In genomic region chr17:12431188-12431587, GRCh38 we compare ENCODE assay signal across 12 cellular contexts.
DNase-seq lines count a peak whose midpoint lies in the region; ATAC-seq and TF ChIP-seq lines count a peak whose summit lies in the region.
"Had no signal": no experiment of that assay in that cellular context is flagged by ENCODE, and none has a peak within 500 bp of the region (broad histone marks: within the 10 kb centered on the region; RNA-seq: fewer than 3 reads in every experiment).

No MANE protein-coding gene starts in this region.

- no peak overlapping the region for H3K27ac Mint-ChIP-seq in Caco-2 (ENCODE audit: unreplicated experiment)

- H3K4me1 ChIP-seq in Caco-2, result no peaks in the 10 kb centered on the region

- POLR2A ChIA-PET in Caco-2 (lab: Charles Lee), result no interaction called here

- H3K36me3 ChIP-seq in Caco-2 (ENCODE audit: control insufficient read depth, insufficient read depth, low read length), result no peaks in the 10 kb centered on the region
- H3K36me3 ChIP-seq: WERI-Rb-1 had no signal

- DNase-seq in kidney tubule cell (ENCODE audit: low spot score) (peak; percentile 30), HPDE6-E6E7 (ENCODE audit: extremely low spot score) (no peak), NCI-H1930 (lab: John Stamatoyannopoulos, UW) (no peak), Caco-2 (no peak), coronary artery (ENCODE audit: low spot score) (no peak)
- DNase-seq: Calu3, erythroblast, WERI-Rb-1 had no signal

- H3K36me3 Mint-ChIP-seq in Caco-2 (ENCODE audit: insufficient read depth, unreplicated experiment), result no peaks in the 10 kb centered on the region

- H3K4me1 Mint-ChIP-seq in Caco-2 (ENCODE audit: low read depth, unreplicated experiment), result no peaks in the 10 kb centered on the region
- H3K4me1 Mint-ChIP-seq: neural crest cell had no signal

- H3K27me3 ChIP-seq in Caco-2 (replicated peaks; ENCODE audit: control insufficient read depth, insufficient read depth, low read length), result no peaks in the 10 kb centered on the region

- ATAC-seq in GM18868 (IDR thresholded peaks at IDR 0.05; ENCODE audit: unreplicated experiment) (peak; percentile 84), GM21528 (IDR thresholded peaks at IDR 0.05; ENCODE audit: low FRiP score, unreplicated experiment) (peak; percentile 87), HG03066 (IDR thresholded peaks at IDR 0.05; ENCODE audit: low read depth, unreplicated experiment) (peak; percentile 80)

- intact Hi-C loops in Caco-2 (cut with micrococcal nuclease; ENCODE audit: unreplicated experiment), result no loop called here

- H3K9me3 Mint-ChIP-seq in Caco-2 (ENCODE audit: unreplicated experiment), result no peaks in the 10 kb centered on the region
- H3K9me3 Mint-ChIP-seq: neural crest cell had no signal

- no TSS peak for BruUV-seq in Caco-2 (replicated peaks; lab: Mats Ljungman, UMichigan)

- peaks cover 3% of the 10 kb centered on the region for H3K27me3 Mint-ChIP-seq in Caco-2 (ENCODE audit: insufficient read depth, unreplicated experiment)

- no peak for TF ChIP-seq CTCF in Caco-2 (IDR thresholded peaks at IDR 0.05; ENCODE audit: insufficient read depth in 1 of 2, low read depth in 1 of 2, low read length in 1 of 2, severe bottlenecking in 1 of 2, unreplicated experiment in 1 of 2)
- no peak for TF ChIP-seq CTCF in coronary artery (IDR thresholded peaks at IDR 0.05)

- H3K27ac ChIP-seq in coronary artery, result no peak overlapping the region
- H3K27ac ChIP-seq: WERI-Rb-1 had no signal

- H3K4me3 Mint-ChIP-seq in Caco-2 (ENCODE audit: unreplicated experiment), result no peak overlapping the region
- H3K4me3 Mint-ChIP-seq: neural crest cell had no signal

- H3K4me3 ChIP-seq in Caco-2 (ENCODE audit: low read depth, low read length) (no peak overlapping the region), coronary artery (no peak overlapping the region)

- no peaks in the 10 kb centered on the region for H3K9me3 ChIP-seq in Caco-2

- CTCF ChIA-PET in Caco-2 (lab: Charles Lee), result no interaction called here
